Comparison of ENCODE assay signal across 8 cellular contexts in the genomic region with DNA sequence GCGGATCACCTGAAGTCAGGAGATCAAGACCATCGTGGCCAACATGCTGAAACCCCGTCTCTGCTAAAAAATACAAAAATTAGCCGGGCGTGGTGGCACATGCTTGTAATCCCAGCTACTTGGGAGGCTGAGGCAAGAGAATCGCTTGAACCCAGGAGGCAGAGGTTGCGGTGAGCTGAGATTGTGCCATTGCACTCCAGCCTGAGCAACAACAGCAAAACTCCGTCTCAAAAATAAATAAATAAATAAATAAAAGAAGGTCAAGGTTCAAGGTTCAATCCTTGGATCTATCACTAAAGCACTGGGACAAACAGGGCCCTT. TPM values are rescaled to one million over a fixed set of nuclear protein-coding genes. Genes with fewer than 3 reads are reported as not detected.
"Had no signal": no experiment of that assay in that cellular context is flagged by ENCODE, and none has a peak within 500 bp of the region (broad histone marks: within the 10 kb centered on the region; RNA-seq: fewer than 3 reads in every experiment).

No MANE protein-coding gene starts in this region.

RNA-seq across cellular contexts. Expression of a gene that starts 12.0 kb away (rescaled TPM):
- total RNA-seq: activated T-helper 2 cell treated with anti-CD3 and anti-CD28 coated beads, Interferon-gamma antibody, Interleukin-2, Interleukin-4, amounts not matched to agents 10 μg/mL and 5 μg/mL and 100 μg/mL, durations not matched to agents 14 hours and 24 hours and 36 hours; MCF 10A had no signal

RNA-seq across cellular contexts. Expression of a gene that starts 14.4 kb away (rescaled TPM):
- total RNA-seq: activated CD8-positive, alpha-beta T cell treated with anti-CD3 and anti-CD28 coated beads for 36 hours; activated T-helper 2 cell treated with anti-CD3 and anti-CD28 coated beads, Interferon-gamma antibody, Interleukin-2, Interleukin-4, amounts not matched to agents 10 μg/mL and 5 μg/mL and 100 μg/mL, durations not matched to agents 14 hours and 24 hours and 36 hours; MCF 10A; T-helper 2 cell treated with Interferon-gamma antibody and Interleukin-4, amounts not matched to agents 100 ng/mL and 5 ng/mL, for 36 hours had no signal

RNA-seq across cellular contexts. Expression of a gene that starts 58.1 kb away (rescaled TPM):
- total RNA-seq: activated T-cell treated with anti-CD3 and anti-CD28 coated beads, Interleukin-2, amount 50 U/mL, for 72 hours; cardiac septum; MCF 10A; PC-3; T-cell; T-helper 2 cell treated with Interferon-gamma antibody and Interleukin-4, amounts not matched to agents 100 ng/mL and 5 ng/mL, for 36 hours had no signal
